In genomic region chr11:115249179-115249578, GRCh38 we compare ENCODE assay signal across 29 cellular contexts.
"Had no signal": no experiment of that assay in that cellular context is flagged by ENCODE, and none has a peak within 500 bp of the region (broad histone marks: within the 10 kb centered on the region; RNA-seq: fewer than 3 reads in every experiment).

No MANE protein-coding gene starts in this region.

- H3K4me1 ChIP-seq: ascending aorta had no signal

- DNase-seq: activated CD4-positive, alpha-beta T cell treated with anti-CD3 and anti-CD28 coated beads, Interleukin-2, amount 10 ng/mL, durations not matched to agents 24 days and 14 days; activated CD4-positive, alpha-beta T cell treated with anti-CD3 and anti-CD28 coated beads, Interleukin-2, amount 50 U/mL, for 4 hours; activated CD8-positive, alpha-beta T cell treated with anti-CD3 and anti-CD28 coated beads for 36 hours; activated effector memory CD4-positive, alpha-beta T cell treated with anti-CD3 and anti-CD28 coated beads, Interleukin-2, amount 50 U/mL, for 16 hours; activated naive CD4-positive, alpha-beta T cell; activated naive CD4-positive, alpha-beta T cell treated with anti-CD3 and anti-CD28 coated beads, Interleukin-2, amount 50 U/mL, for 16 hours; activated naive CD8-positive, alpha-beta T cell treated with anti-CD3 and anti-CD28 coated beads for 36 hours; activated T-cell treated with anti-CD3 and anti-CD28 coated beads, Interleukin-2, amount 50 U/mL, for 1 hour; activated T-cell treated with anti-CD3 and anti-CD28 coated beads, Interleukin-2, amount 50 U/mL, for 72 hours; amniotic stem cell; Kasumi-1; KG1; MG63; NCI-H1048; NCI-H1105 treated with DMSO at 0.1 percent for 48 hours; NCI-H1436; NCI-H1694; NCI-H1930; NCI-H2081 treated with DMSO at 0.1 percent for 48 hours; NCI-H345; NCI-H524 treated with DMSO at 0.1 percent for 48 hours; Right ventricle myocardium superior; SW 1271; T-helper 1 cell; T-helper 2 cell; T-helper 9 cell had no signal

- H3K4me1 Mint-ChIP-seq: activated CD4-positive, alpha-beta T cell treated with anti-CD3 and anti-CD28 coated beads, Interleukin-2, amount 10 ng/mL, durations not matched to agents 24 days and 14 days; activated naive CD8-positive, alpha-beta T cell treated with anti-CD3 and anti-CD28 coated beads for 36 hours; activated T-helper 17 cell treated with anti-CD3 and anti-CD28 coated beads, Interleukin-2, amount 50 U/mL, for 72 hours had no signal

- H3K4me3 ChIP-seq: ascending aorta, cardiac muscle cell, MG63 had no signal

- H3K9me3 ChIP-seq: ascending aorta, MG63 had no signal

- H3K27ac ChIP-seq: ascending aorta, cardiac muscle cell had no signal

- H3K27ac Mint-ChIP-seq: activated CD4-positive, alpha-beta T cell treated with anti-CD3 and anti-CD28 coated beads, Interleukin-2, amount 10 ng/mL, durations not matched to agents 24 days and 14 days; activated CD8-positive, alpha-beta T cell treated with anti-CD3 and anti-CD28 coated beads for 36 hours; activated naive CD8-positive, alpha-beta T cell treated with anti-CD3 and anti-CD28 coated beads for 36 hours; activated T-cell treated with anti-CD3 and anti-CD28 coated beads, Interleukin-2, amount 50 U/mL, for 72 hours; activated T-helper 17 cell treated with anti-CD3 and anti-CD28 coated beads, Interleukin-2, amount 50 U/mL, for 72 hours had no signal

- H3K4me3 Mint-ChIP-seq: activated CD4-positive, alpha-beta T cell treated with anti-CD3 and anti-CD28 coated beads, Interleukin-2, amount 10 ng/mL, durations not matched to agents 24 days and 14 days; activated CD8-positive, alpha-beta T cell treated with anti-CD3 and anti-CD28 coated beads for 36 hours; activated naive CD8-positive, alpha-beta T cell treated with anti-CD3 and anti-CD28 coated beads for 36 hours; activated T-cell treated with anti-CD3 and anti-CD28 coated beads, Interleukin-2, amount 50 U/mL, for 72 hours; activated T-helper 17 cell treated with anti-CD3 and anti-CD28 coated beads, Interleukin-2, amount 50 U/mL, for 72 hours had no signal

- ATAC-seq: activated CD8-positive, alpha-beta T cell treated with anti-CD3 and anti-CD28 coated beads for 36 hours; activated T-cell treated with anti-CD3 and anti-CD28 coated beads, Interleukin-2, amount 50 U/mL, for 72 hours; activated T-helper 17 cell treated with anti-CD3 and anti-CD28 coated beads, Interleukin-2, amount 50 U/mL, for 72 hours had no signal

- H3K9me3 Mint-ChIP-seq: activated CD4-positive, alpha-beta T cell treated with anti-CD3 and anti-CD28 coated beads, Interleukin-2, amount 10 ng/mL, durations not matched to agents 24 days and 14 days; activated CD8-positive, alpha-beta T cell treated with anti-CD3 and anti-CD28 coated beads for 36 hours; activated naive CD8-positive, alpha-beta T cell treated with anti-CD3 and anti-CD28 coated beads for 36 hours; activated T-cell treated with anti-CD3 and anti-CD28 coated beads, Interleukin-2, amount 50 U/mL, for 72 hours; activated T-helper 17 cell treated with anti-CD3 and anti-CD28 coated beads, Interleukin-2, amount 50 U/mL, for 72 hours had no signal

- H3K27me3 Mint-ChIP-seq: activated CD8-positive, alpha-beta T cell treated with anti-CD3 and anti-CD28 coated beads for 36 hours had no signal

- H3K36me3 Mint-ChIP-seq: activated naive CD8-positive, alpha-beta T cell treated with anti-CD3 and anti-CD28 coated beads for 36 hours had no signal

- H3K27me3 ChIP-seq: ascending aorta, cardiac muscle cell, MG63 had no signal

- H3K36me3 ChIP-seq: ascending aorta, cardiac muscle cell, MG63 had no signal
